Comparison of ENCODE assay signal across 1 cellular context in the genomic region with DNA sequence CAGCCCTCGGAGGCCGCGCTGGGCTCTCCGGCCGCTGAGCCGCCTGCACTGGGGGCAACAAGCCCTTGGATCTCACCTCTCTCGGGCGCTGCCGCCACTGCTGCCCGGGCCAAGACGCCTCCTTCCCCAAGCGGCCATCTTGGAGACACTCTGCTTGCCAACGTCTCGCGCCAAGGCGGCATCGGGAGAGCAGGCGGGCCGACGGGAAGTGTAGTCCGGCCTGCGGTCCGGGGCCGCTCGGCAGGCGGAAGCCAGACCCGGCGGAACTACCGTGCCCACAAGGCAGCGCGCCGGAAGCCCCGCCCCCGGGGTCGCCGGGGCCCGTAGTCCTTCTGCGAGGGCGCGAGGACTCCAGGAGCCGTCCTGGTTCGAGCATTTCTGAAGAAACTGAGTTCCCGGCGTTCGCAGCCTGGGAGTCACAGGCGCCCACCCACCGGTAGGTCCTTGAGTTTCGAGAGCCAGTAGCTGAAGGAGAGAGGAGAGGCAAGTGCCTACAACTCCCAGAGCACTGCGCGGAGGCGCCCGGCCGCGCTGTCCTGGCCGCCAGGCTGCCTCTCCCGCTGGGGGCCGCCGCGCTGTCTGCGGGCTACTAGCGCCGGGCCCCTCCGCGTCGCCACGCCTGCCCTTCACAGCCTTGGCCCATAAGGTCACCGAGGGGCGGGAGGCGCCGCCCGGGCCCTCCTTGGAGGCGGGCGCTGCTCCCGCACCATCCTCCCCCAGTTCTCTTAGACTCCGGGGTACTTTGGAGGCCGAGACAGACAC.
TF ChIP-seq lines count a peak whose summit lies in the region.

A gene with protein sequence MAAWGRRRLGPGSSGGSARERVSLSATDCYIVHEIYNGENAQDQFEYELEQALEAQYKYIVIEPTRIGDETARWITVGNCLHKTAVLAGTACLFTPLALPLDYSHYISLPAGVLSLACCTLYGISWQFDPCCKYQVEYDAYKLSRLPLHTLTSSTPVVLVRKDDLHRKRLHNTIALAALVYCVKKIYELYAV (minus strand): TSS at position 147 of the 762 bp plus-strand sequence. CDS start 9 bp downstream, at position 138.

TF ChIP-seq in K562, 482 proteins besides CTCF, POLR2A, EP300 and RAD21 (continued from another document and continues in another):
- TF ChIP-seq NFYB (IDR thresholded peaks at IDR 0.05; ENCODE audit: extremely low read depth, insufficient read length) (no peak), RBM17 (IDR thresholded peaks at IDR 0.05; ENCODE audit: borderline replicate concordance, low read depth, low read length) (no peak), TAF9B (IDR thresholded peaks at IDR 0.05; ENCODE audit: partially characterized antibody) (peak; percentile 86), PRMT5 (CRISPR knock-in tag; IDR thresholded peaks at IDR 0.05) (no peak), RB1 (IDR thresholded peaks at IDR 0.05; ENCODE audit: low read depth) (peak; percentile 8; the same call in 1 of the 2 replicates), EP400 (IDR thresholded peaks at IDR 0.05) (peak; percentile 59), SMC3 (conservative IDR thresholded peaks at IDR 0.05; ENCODE audit: insufficient read depth, low read depth, low read length) (no peak), ZNF217 (CRISPR knock-in tag; IDR thresholded peaks at IDR 0.05) (no peak), FOXK1 (CRISPR knock-in tag; IDR thresholded peaks at IDR 0.05; ENCODE audit: borderline replicate concordance) (no peak), ZNF253 (CRISPR knock-in tag; conservative IDR thresholded peaks at IDR 0.05) (no peak), RBBP5 (IDR thresholded peaks at IDR 0.05; ENCODE audit: borderline replicate concordance, insufficient read depth, low read length, poor library complexity, severe bottlenecking) (peak; percentile 79), CHD1 (IDR thresholded peaks at IDR 0.05; ENCODE audit: low read length) (peak; percentile 4), ZNF668 (CRISPR knock-in tag; IDR thresholded peaks at IDR 0.05) (no peak), TGIF2 (CRISPR knock-in tag; IDR thresholded peaks at IDR 0.05) (no peak), ERF (CRISPR knock-in tag; IDR thresholded peaks at IDR 0.05) (peak; percentile 20; the same call in 1 of the 2 replicates), PCBP2 (IDR thresholded peaks at IDR 0.05; ENCODE audit: low read depth, low read length, poor library complexity, severe bottlenecking) (no peak), ZNF436 (CRISPR knock-in tag; IDR thresholded peaks at IDR 0.05) (no peak), TAL1 (IDR thresholded peaks at IDR 0.05) (no peak), CBFA2T2 (conservative IDR thresholded peaks at IDR 0.05) (no peak), HDAC2 (IDR thresholded peaks at IDR 0.05) (no peak), HDAC3 (IDR thresholded peaks at IDR 0.05; ENCODE audit: borderline replicate concordance, partially characterized antibody) (no peak), ZNF778 (CRISPR knock-in tag; IDR thresholded peaks at IDR 0.05) (no peak), LEF1 (IDR thresholded peaks at IDR 0.05) (no peak)
- TF ChIP-seq, protein P1, sequence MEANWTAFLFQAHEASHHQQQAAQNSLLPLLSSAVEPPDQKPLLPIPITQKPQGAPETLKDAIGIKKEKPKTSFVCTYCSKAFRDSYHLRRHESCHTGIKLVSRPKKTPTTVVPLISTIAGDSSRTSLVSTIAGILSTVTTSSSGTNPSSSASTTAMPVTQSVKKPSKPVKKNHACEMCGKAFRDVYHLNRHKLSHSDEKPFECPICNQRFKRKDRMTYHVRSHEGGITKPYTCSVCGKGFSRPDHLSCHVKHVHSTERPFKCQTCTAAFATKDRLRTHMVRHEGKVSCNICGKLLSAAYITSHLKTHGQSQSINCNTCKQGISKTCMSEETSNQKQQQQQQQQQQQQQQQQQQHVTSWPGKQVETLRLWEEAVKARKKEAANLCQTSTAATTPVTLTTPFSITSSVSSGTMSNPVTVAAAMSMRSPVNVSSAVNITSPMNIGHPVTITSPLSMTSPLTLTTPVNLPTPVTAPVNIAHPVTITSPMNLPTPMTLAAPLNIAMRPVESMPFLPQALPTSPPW (CRISPR knock-in tag; IDR thresholded peaks at IDR 0.05): peak; percentile 51
- TF ChIP-seq, protein P2, sequence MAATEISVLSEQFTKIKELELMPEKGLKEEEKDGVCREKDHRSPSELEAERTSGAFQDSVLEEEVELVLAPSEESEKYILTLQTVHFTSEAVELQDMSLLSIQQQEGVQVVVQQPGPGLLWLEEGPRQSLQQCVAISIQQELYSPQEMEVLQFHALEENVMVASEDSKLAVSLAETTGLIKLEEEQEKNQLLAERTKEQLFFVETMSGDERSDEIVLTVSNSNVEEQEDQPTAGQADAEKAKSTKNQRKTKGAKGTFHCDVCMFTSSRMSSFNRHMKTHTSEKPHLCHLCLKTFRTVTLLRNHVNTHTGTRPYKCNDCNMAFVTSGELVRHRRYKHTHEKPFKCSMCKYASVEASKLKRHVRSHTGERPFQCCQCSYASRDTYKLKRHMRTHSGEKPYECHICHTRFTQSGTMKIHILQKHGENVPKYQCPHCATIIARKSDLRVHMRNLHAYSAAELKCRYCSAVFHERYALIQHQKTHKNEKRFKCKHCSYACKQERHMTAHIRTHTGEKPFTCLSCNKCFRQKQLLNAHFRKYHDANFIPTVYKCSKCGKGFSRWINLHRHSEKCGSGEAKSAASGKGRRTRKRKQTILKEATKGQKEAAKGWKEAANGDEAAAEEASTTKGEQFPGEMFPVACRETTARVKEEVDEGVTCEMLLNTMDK (IDR thresholded peaks at IDR 0.05; ENCODE audit: borderline replicate concordance, insufficient read depth, low read depth, low read length, poor library complexity, severe bottlenecking): peak; percentile 61
- TF ChIP-seq, protein P3, sequence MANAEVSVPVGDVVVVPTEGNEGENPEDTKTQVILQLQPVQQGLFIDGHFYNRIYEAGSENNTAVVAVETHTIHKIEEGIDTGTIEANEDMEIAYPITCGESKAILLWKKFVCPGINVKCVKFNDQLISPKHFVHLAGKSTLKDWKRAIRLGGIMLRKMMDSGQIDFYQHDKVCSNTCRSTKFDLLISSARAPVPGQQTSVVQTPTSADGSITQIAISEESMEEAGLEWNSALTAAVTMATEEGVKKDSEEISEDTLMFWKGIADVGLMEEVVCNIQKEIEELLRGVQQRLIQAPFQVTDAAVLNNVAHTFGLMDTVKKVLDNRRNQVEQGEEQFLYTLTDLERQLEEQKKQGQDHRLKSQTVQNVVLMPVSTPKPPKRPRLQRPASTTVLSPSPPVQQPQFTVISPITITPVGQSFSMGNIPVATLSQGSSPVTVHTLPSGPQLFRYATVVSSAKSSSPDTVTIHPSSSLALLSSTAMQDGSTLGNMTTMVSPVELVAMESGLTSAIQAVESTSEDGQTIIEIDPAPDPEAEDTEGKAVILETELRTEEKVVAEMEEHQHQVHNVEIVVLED (CRISPR knock-in tag; IDR thresholded peaks at IDR 0.05): peak; percentile 74
- TF ChIP-seq, protein P4, sequence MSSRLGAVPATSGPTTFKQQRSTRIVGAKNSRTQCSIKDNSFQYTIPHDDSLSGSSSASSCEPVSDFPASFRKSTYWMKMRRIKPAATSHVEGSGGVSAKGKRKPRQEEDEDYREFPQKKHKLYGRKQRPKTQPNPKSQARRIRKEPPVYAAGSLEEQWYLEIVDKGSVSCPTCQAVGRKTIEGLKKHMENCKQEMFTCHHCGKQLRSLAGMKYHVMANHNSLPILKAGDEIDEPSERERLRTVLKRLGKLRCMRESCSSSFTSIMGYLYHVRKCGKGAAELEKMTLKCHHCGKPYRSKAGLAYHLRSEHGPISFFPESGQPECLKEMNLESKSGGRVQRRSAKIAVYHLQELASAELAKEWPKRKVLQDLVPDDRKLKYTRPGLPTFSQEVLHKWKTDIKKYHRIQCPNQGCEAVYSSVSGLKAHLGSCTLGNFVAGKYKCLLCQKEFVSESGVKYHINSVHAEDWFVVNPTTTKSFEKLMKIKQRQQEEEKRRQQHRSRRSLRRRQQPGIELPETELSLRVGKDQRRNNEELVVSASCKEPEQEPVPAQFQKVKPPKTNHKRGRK (tag; IDR thresholded peaks at IDR 0.05): no peak
- TF ChIP-seq, protein P5, sequence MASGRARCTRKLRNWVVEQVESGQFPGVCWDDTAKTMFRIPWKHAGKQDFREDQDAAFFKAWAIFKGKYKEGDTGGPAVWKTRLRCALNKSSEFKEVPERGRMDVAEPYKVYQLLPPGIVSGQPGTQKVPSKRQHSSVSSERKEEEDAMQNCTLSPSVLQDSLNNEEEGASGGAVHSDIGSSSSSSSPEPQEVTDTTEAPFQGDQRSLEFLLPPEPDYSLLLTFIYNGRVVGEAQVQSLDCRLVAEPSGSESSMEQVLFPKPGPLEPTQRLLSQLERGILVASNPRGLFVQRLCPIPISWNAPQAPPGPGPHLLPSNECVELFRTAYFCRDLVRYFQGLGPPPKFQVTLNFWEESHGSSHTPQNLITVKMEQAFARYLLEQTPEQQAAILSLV (tag; IDR thresholded peaks at IDR 0.05): no peak
- TF ChIP-seq, protein P6, sequence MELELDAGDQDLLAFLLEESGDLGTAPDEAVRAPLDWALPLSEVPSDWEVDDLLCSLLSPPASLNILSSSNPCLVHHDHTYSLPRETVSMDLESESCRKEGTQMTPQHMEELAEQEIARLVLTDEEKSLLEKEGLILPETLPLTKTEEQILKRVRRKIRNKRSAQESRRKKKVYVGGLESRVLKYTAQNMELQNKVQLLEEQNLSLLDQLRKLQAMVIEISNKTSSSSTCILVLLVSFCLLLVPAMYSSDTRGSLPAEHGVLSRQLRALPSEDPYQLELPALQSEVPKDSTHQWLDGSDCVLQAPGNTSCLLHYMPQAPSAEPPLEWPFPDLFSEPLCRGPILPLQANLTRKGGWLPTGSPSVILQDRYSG (tag; conservative IDR thresholded peaks at IDR 0.05; ENCODE audit: low read depth): peak; percentile 91
- TF ChIP-seq, protein P7, sequence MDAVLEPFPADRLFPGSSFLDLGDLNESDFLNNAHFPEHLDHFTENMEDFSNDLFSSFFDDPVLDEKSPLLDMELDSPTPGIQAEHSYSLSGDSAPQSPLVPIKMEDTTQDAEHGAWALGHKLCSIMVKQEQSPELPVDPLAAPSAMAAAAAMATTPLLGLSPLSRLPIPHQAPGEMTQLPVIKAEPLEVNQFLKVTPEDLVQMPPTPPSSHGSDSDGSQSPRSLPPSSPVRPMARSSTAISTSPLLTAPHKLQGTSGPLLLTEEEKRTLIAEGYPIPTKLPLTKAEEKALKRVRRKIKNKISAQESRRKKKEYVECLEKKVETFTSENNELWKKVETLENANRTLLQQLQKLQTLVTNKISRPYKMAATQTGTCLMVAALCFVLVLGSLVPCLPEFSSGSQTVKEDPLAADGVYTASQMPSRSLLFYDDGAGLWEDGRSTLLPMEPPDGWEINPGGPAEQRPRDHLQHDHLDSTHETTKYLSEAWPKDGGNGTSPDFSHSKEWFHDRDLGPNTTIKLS (IDR thresholded peaks at IDR 0.05; ENCODE audit: borderline replicate concordance, low read depth): peak; percentile 97
- TF ChIP-seq, protein P8, sequence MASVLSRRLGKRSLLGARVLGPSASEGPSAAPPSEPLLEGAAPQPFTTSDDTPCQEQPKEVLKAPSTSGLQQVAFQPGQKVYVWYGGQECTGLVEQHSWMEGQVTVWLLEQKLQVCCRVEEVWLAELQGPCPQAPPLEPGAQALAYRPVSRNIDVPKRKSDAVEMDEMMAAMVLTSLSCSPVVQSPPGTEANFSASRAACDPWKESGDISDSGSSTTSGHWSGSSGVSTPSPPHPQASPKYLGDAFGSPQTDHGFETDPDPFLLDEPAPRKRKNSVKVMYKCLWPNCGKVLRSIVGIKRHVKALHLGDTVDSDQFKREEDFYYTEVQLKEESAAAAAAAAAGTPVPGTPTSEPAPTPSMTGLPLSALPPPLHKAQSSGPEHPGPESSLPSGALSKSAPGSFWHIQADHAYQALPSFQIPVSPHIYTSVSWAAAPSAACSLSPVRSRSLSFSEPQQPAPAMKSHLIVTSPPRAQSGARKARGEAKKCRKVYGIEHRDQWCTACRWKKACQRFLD (CRISPR knock-in tag; IDR thresholded peaks at IDR 0.05): peak; percentile 94
- TF ChIP-seq, protein P9, sequence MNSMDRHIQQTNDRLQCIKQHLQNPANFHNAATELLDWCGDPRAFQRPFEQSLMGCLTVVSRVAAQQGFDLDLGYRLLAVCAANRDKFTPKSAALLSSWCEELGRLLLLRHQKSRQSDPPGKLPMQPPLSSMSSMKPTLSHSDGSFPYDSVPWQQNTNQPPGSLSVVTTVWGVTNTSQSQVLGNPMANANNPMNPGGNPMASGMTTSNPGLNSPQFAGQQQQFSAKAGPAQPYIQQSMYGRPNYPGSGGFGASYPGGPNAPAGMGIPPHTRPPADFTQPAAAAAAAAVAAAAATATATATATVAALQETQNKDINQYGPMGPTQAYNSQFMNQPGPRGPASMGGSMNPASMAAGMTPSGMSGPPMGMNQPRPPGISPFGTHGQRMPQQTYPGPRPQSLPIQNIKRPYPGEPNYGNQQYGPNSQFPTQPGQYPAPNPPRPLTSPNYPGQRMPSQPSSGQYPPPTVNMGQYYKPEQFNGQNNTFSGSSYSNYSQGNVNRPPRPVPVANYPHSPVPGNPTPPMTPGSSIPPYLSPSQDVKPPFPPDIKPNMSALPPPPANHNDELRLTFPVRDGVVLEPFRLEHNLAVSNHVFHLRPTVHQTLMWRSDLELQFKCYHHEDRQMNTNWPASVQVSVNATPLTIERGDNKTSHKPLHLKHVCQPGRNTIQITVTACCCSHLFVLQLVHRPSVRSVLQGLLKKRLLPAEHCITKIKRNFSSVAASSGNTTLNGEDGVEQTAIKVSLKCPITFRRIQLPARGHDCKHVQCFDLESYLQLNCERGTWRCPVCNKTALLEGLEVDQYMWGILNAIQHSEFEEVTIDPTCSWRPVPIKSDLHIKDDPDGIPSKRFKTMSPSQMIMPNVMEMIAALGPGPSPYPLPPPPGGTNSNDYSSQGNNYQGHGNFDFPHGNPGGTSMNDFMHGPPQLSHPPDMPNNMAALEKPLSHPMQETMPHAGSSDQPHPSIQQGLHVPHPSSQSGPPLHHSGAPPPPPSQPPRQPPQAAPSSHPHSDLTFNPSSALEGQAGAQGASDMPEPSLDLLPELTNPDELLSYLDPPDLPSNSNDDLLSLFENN (IDR thresholded peaks at IDR 0.05; ENCODE audit: low read depth in 2 of 2, low read length in 2 of 2): no peak
- TF ChIP-seq, protein P10, sequence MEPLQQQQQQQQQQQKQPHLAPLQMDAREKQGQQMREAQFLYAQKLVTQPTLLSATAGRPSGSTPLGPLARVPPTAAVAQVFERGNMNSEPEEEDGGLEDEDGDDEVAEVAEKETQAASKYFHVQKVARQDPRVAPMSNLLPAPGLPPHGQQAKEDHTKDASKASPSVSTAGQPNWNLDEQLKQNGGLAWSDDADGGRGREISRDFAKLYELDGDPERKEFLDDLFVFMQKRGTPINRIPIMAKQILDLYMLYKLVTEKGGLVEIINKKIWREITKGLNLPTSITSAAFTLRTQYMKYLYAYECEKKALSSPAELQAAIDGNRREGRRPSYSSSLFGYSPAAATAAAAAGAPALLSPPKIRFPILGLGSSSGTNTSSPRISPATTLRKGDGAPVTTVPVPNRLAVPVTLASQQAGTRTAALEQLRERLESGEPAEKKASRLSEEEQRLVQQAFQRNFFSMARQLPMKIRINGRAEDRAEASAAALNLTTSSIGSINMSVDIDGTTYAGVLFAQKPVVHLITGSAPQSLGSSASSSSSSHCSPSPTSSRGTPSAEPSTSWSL (CRISPR knock-in tag; IDR thresholded peaks at IDR 0.05; ENCODE audit: borderline replicate concordance): no peak
